Comparison of ENCODE assay signal across 8 cellular contexts in the genomic region with DNA sequence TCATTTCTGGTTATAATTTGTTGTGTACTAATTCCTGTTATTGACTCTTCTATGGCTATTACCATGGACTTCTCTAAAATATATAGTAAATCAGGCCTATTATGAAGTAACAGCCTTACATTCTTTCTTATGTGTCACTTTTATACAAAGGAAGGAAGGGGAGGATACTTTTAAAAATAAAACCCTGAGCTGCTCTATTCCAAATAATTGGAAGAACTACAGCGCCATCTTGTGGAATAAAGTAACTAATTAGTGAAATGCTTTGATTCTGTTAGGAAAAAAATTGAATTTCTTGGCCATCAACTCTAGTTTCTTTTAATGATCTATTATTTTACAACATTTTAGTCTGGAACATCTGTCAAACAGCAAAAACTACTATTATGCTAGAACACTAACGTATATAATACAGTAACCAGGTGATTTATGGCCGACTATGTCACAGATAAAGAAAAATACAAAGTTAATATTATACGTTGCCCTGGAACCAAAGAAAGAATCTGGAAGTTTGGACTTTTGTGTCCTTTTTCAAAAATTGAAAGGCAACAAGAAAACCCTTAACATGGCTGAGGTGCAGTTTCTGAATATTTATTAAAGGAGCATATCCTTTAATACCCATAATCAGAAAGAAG. TPM values are rescaled to one million over a fixed set of nuclear protein-coding genes. Genes with fewer than 3 reads are reported as not detected.
DNase-seq lines count a peak whose midpoint lies in the region; FAIRE-seq and TF ChIP-seq lines count a peak whose summit lies in the region.

No MANE protein-coding gene starts in this region.

- H3K79me2 ChIP-seq in Loucy (ENCODE audit: insufficient read depth, low read length) = no peaks in the 10 kb centered on the region

- no peak overlapping the region for H3K4me2 ChIP-seq in Loucy (ENCODE audit: low read depth, low read length, poor library complexity, severe bottlenecking)

- no peak overlapping the region for H3K9ac ChIP-seq in Loucy (ENCODE audit: low read depth, low read length, poor library complexity, severe bottlenecking)

- no peaks in the 10 kb centered on the region for H3K4me1 Mint-ChIP-seq in activated CD4-positive, alpha-beta memory T cell treated with anti-CD3 and anti-CD28 coated beads for 36 hours (ENCODE audit: low read depth)

- no peaks in the 10 kb centered on the region for H3K9me3 Mint-ChIP-seq in activated CD4-positive, alpha-beta memory T cell treated with anti-CD3 and anti-CD28 coated beads for 36 hours

- intact Hi-C loops in activated CD4-positive, alpha-beta memory T cell treated with anti-CD3 and anti-CD28 coated beads for 36 hours (cut with micrococcal nuclease) = loop anchor here (1.0 to 5.0 kb wide), 5 partner anchors 119 to 974 kb away; no protein-coding TSS in a partner anchor

- no peaks in the 10 kb centered on the region for H3K27me3 Mint-ChIP-seq in activated CD4-positive, alpha-beta memory T cell treated with anti-CD3 and anti-CD28 coated beads for 36 hours

- FAIRE-seq in GM18507 (lab: Jason Lieb, UNC) = peak; percentile 72
- peak; percentile 97 for FAIRE-seq in endometrium (lab: Jason Lieb, UNC)

- no peaks in the 10 kb centered on the region for H4K20me1 ChIP-seq in Loucy (ENCODE audit: insufficient read depth, low read length, poor library complexity, severe bottlenecking)

- H3K4me3 ChIP-seq in Loucy (ENCODE audit: low read length, poor library complexity, severe bottlenecking) = no peak overlapping the region
- no peak overlapping the region for H3K4me3 ChIP-seq in coronary artery

- no peak overlapping the region for H2AFZ ChIP-seq in Loucy (ENCODE audit: low read length)

- DNase-seq in AG08396 (ENCODE audit: low spot score) = peak; percentile 20
- peak; percentile 4 for DNase-seq in GM18507 (ENCODE audit: extremely low spot score, insufficient read length, low read depth)
- peak; percentile 86 for DNase-seq in RKO (ENCODE audit: low spot score)
- DNase-seq in myocyte (ENCODE audit: low read depth) = peak; percentile 64
- DNase-seq in coronary artery (ENCODE audit: low spot score) = no peak
- DNase-seq in activated CD4-positive, alpha-beta memory T cell treated with anti-CD3 and anti-CD28 coated beads for 36 hours = no peak

- peaks cover 3% of the 10 kb centered on the region for H3K4me1 ChIP-seq in Loucy (ENCODE audit: insufficient read depth, low read length, poor library complexity, severe bottlenecking)

- H3K4me3 Mint-ChIP-seq in activated CD4-positive, alpha-beta memory T cell treated with anti-CD3 and anti-CD28 coated beads for 36 hours = no peak overlapping the region

- H3K9me3 ChIP-seq in Loucy (ENCODE audit: insufficient read depth, low read depth, low read length) = no peaks in the 10 kb centered on the region

- CTCF ChIA-PET in activated CD4-positive, alpha-beta memory T cell treated with anti-CD3 and anti-CD28 coated beads for 36 hours (lab: Charles Lee) = interaction anchor here (0.6 to 5.1 kb wide), 22 partner anchors 10 to 976 kb away, joined by 3 to 66 read pairs (median 5); no protein-coding TSS in a partner anchor

- POLR2A ChIA-PET in activated CD4-positive, alpha-beta memory T cell treated with anti-CD3 and anti-CD28 coated beads for 36 hours (lab: Charles Lee) = no interaction called here

- no peaks in the 10 kb centered on the region for H3K36me3 ChIP-seq in Loucy (ENCODE audit: insufficient read depth, low read length)

- no peaks in the 10 kb centered on the region for H3K36me3 Mint-ChIP-seq in activated CD4-positive, alpha-beta memory T cell treated with anti-CD3 and anti-CD28 coated beads for 36 hours

- no peak overlapping the region for H3K27ac Mint-ChIP-seq in activated CD4-positive, alpha-beta memory T cell treated with anti-CD3 and anti-CD28 coated beads for 36 hours

- H3K27ac ChIP-seq in coronary artery = no peak overlapping the region

- TF ChIP-seq CTCF in Loucy (conservative IDR thresholded peaks at IDR 0.05; ENCODE audit: low read length) (peak; percentile 78), coronary artery (IDR thresholded peaks at IDR 0.05) (no peak)

- no peaks in the 10 kb centered on the region for H3K9me2 ChIP-seq in Loucy (replicated peaks; ENCODE audit: low read depth, low read length)

- no peaks in the 10 kb centered on the region for H3F3A ChIP-seq in Loucy (ENCODE audit: low read depth)

- no peaks in the 10 kb centered on the region for H3K27me3 ChIP-seq in Loucy (ENCODE audit: insufficient read depth, low read length, poor library complexity, severe bottlenecking)

RNA-seq across cellular contexts. Expression of a gene that starts 55.0 kb away (rescaled TPM):
- total RNA-seq in myocyte = 0.05 TPM in 1 of 2 replicates, not detected in the other
- not detected for polyA plus RNA-seq in myocyte (2012)
- 10 to 100 TPM; 40.5 to 43.5 TPM for total RNA-seq in activated CD4-positive, alpha-beta memory T cell treated with anti-CD3 and anti-CD28 coated beads for 36 hours

Comparison
In these comparisons a context has a peak if more than half of its experiments do, and no peak if none do; other contexts are left out.
1. DNase-seq: peak in AG08396 (single experiment), GM18507 (single experiment), RKO (single experiment) and myocyte (single experiment); none in coronary artery (single experiment) and activated CD4-positive, alpha-beta memory T cell treated with anti-CD3 and anti-CD28 coated beads for 36 hours (single experiment).
2. RNA of a gene that starts 55.0 kb away (total RNA-seq): 40.5 to 43.5 TPM in activated CD4-positive, alpha-beta memory T cell treated with anti-CD3 and anti-CD28 coated beads for 36 hours; 0.05 TPM in myocyte; every median in the first group is over 10 times any median in the second.